ENCODE assay signal across 23 cellular contexts in the genomic region with DNA sequence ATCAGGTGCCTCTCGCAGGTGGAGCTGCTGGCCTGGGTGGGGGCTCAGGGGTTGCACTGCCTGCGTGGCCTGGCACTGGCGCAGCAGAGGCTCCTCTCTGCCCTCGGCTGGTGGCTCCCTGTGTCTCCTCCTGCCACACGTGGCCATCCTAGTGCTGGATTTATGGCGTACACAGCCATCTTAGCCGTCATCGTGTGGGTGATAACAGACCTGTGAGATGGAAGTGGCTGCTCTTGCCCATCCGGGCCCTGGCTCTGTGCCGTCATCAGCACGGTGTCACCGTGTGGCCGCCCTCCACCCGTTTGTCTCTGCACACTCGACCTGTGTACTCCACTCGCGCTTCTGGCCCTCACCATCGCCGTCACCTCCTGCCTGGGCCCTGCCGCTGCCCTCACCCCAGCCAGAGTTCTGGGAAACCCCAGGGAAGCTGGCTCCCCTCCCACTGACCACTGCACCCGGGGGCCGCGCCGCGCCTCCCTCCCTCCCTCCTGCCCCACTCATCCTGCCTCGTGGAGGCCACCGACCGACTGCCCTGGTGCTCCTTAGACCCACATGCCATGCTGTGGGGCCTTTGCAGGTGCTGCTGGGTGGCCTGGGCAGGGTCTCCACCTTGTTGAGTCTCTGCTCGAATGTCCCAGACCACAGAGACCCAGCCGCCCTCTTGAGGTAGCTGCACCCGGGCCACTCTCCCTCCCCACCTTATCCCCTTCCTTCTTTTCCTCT. TPM values are rescaled to one million over a fixed set of nuclear protein-coding genes. Genes with fewer than 3 reads are reported as not detected.
DNase-seq lines count a peak whose midpoint lies in the region; ATAC-seq and TF ChIP-seq lines count a peak whose summit lies in the region.
"Had no signal": no experiment of that assay in that cellular context is flagged by ENCODE, and none has a peak within 500 bp of the region (broad histone marks: within the 10 kb centered on the region; RNA-seq: fewer than 3 reads in every experiment).

No MANE protein-coding gene starts in this region.

- ATAC-seq in left ventricle myocardium superior (no peak), omental fat pad (ENCODE audit: low FRiP score) (no peak)
- ATAC-seq: A549, Panc1 had no signal

- H3K4me1 ChIP-seq in left ventricle myocardium inferior, result no peaks in the 10 kb centered on the region
- H3K4me1 ChIP-seq in endodermal cell (ENCODE audit: control insufficient read depth, insufficient read depth, low read length), result no peaks in the 10 kb centered on the region
- H3K4me1 ChIP-seq: A549, BE2C had no signal

- H3K4me3 ChIP-seq in left ventricle myocardium inferior (no peak overlapping the region), endodermal cell (ENCODE audit: low read length) (no peak overlapping the region)
- H3K4me3 ChIP-seq: A549, SJSA1 had no signal

- H3K4me3 Mint-ChIP-seq in endodermal cell, result no peak overlapping the region

- WGBS in endodermal cell (ENCODE audit: insufficient coverage in 1 of 2, insufficient read length in 1 of 2), 2 experiments, result 92 to 96% methylated on average over 20 to 31 of the region's 31 CpGs

- intact Hi-C loops in left ventricle myocardium superior (cut with micrococcal nuclease), result no loop called here
- intact Hi-C loops in left ventricle myocardium inferior (cut with micrococcal nuclease), result no loop called here

- peaks cover 3% of the 10 kb centered on the region for H3K36me3 Mint-ChIP-seq in endodermal cell (ENCODE audit: low read depth)

- TF ChIP-seq CTCF in left ventricle myocardium inferior (IDR thresholded peaks at IDR 0.05; ENCODE audit: borderline replicate concordance), result no peak
- TF ChIP-seq CTCF in endodermal cell (conservative IDR thresholded peaks at IDR 0.05), result no peak
- TF ChIP-seq CTCF in omental fat pad (IDR thresholded peaks at IDR 0.05), result no peak

- H3K27me3 ChIP-seq in left ventricle myocardium inferior (ENCODE audit: low read depth) (peaks cover 5% of the 10 kb centered on the region), endodermal cell (ENCODE audit: control insufficient read depth, insufficient read depth, low read length, poor library complexity, severe bottlenecking) (no peaks in the 10 kb centered on the region)
- H3K27me3 ChIP-seq: BE2C had no signal

- H3K9me3 Mint-ChIP-seq in endodermal cell, result peaks cover 6% of the 10 kb centered on the region

- no peaks in the 10 kb centered on the region for H3K4me1 Mint-ChIP-seq in endodermal cell

- H3K27me3 Mint-ChIP-seq in endodermal cell (ENCODE audit: insufficient read depth), result peaks cover 2% of the 10 kb centered on the region

- no peak overlapping the region for H3K27ac Mint-ChIP-seq in endodermal cell

- H3K9me3 ChIP-seq in left ventricle myocardium inferior (replicated peaks) (no peaks in the 10 kb centered on the region), endodermal cell (ENCODE audit: control insufficient read depth, low read length) (no peaks in the 10 kb centered on the region)
- H3K9me3 ChIP-seq: A549, BE2C had no signal

- H3K27ac ChIP-seq in left ventricle myocardium inferior (replicated peaks) (no peak overlapping the region), endodermal cell (ENCODE audit: low read depth, low read length) (no peak overlapping the region), substantia nigra (ENCODE audit: low read depth, low read length, poor library complexity, severe bottlenecking) (no peak overlapping the region)
- H3K27ac ChIP-seq: A549, HL-60, SJSA1 had no signal

- DNase-seq in left ventricle myocardium superior, result peak; percentile 21
- no peak for DNase-seq in left ventricle myocardium inferior
- DNase-seq in endodermal cell, result peak; percentile 35
- peak; percentile 15 for DNase-seq in omental fat pad (ENCODE audit: low spot score)
- DNase-seq in COR-L47 (lab: John Stamatoyannopoulos, UW), result no peak
- no peak for DNase-seq in substantia nigra (lab: John Stamatoyannopoulos, UW)
- no peak for DNase-seq in amygdala (lab: John Stamatoyannopoulos, UW)
- DNase-seq: BE2C; EL; GF-D8; HCEC 1CT; KG1; NCI-H1105; NCI-H146; NCI-H2029; NCI-H2227 treated with DMSO at 0.1 percent for 48 hours; NCI-H510A treated with DMSO at 0.1 percent for 48 hours; NCI-H774; NK-92 treated with Interleukin-12 subunit alpha and Interleukin-12 subunit beta, amount 100 ng/mL, for 24 hours had no signal

- no peak overlapping the region for H3K9ac ChIP-seq in endodermal cell (ENCODE audit: extremely low read depth, low read length, poor library complexity, severe bottlenecking)

- H3K36me3 ChIP-seq in left ventricle myocardium inferior, result no peaks in the 10 kb centered on the region
- no peaks in the 10 kb centered on the region for H3K36me3 ChIP-seq in endodermal cell (ENCODE audit: control insufficient read depth, insufficient read depth, low read length)
- H3K36me3 ChIP-seq: BE2C, SJSA1 had no signal

RNA-seq across cellular contexts. Expression of a gene that starts 29.5 kb away (rescaled TPM):
- 12.1 TPM for total RNA-seq in left ventricle myocardium superior
- total RNA-seq in left ventricle myocardium inferior, result 7.7 TPM
- 1 to 10 TPM in 1 of 2 donors, under 1 TPM in 1; 0.55 to 2.1 TPM for total RNA-seq in endodermal cell
- polyA plus RNA-seq in endodermal cell (2013, experiment 1 of 2), result 2.4 TPM
- polyA plus RNA-seq in endodermal cell (2013, experiment 2 of 2), result 1.9 TPM
- 10 to 100 TPM in 2 of 4 donors, 1 to 10 TPM in 2; 2.7 to 19.1 (median 11.7) TPM for total RNA-seq in omental fat pad

Comparison
In these comparisons a context has a peak if more than half of its experiments do, and no peak if none do; other contexts are left out.
1. DNase-seq: peak in left ventricle myocardium superior (single experiment), endodermal cell (single experiment) and omental fat pad (single experiment); none in left ventricle myocardium inferior (single experiment), COR-L47 (single experiment), substantia nigra (0 of 49) and amygdala (0 of 56).